In the genomic region with DNA sequence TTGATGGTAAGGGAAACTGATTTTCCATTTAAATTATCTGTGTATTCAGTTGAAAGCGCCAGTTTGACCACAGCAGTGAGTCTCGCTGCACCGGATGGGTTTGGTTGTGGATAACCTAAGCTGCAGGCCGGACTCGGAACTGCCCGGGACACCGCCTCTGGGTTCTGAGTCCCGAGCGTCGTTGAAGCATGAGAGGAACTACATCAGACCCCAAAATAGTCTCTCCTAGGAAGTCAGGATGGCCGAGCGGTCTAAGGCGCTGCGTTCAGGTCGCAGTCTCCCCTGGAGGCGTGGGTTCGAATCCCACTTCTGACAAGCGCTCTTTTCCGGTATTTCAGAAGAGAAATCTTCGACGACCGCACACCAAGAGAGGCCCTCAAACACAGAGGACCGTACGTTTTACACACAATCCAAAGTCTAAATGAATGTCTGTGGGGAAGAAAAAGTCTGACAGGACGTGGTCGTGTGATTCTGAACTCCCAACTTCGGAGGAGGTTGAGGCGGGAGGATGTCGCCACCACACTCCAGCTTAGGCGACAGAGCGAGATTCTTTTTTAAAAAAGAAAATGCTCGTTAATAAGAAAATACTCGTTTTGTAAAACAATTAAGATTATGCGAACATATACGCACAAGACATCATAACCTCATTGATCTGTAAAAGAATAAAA, we compare ENCODE assay signal across 8 cellular contexts. TPM values are rescaled to one million over a fixed set of nuclear protein-coding genes. Genes with fewer than 3 reads are reported as not detected.
DNase-seq lines count a peak whose midpoint lies in the region; ATAC-seq and FAIRE-seq lines count a peak whose summit lies in the region.

No MANE protein-coding gene starts in this region.

- H3K27ac ChIP-seq in esophagus (ENCODE audit: low read depth in 2 of 2, low read length in 1 of 2): peak overlapping the region; percentile 84 to 93

- peaks cover 0 to 8% of the 10 kb centered on the region in 2 donors for H3K4me1 ChIP-seq in esophagus (ENCODE audit: control insufficient read depth in 2 of 2, insufficient read depth in 2 of 2, low read length in 1 of 2)
- H3K4me1 ChIP-seq in mucosa of stomach (ENCODE audit: control insufficient read depth, insufficient read depth, low read length): peaks cover 26% of the 10 kb centered on the region

- H3K9ac ChIP-seq in mucosa of stomach (ENCODE audit: low read length): peak overlapping the region; percentile 60

- H3K4me3 ChIP-seq in esophagus (ENCODE audit: low read depth in 1 of 2, low read length in 2 of 2): peak overlapping the region; percentile 20 to 38
- peak overlapping the region; percentile 49 for H3K4me3 ChIP-seq in mucosa of stomach (ENCODE audit: low read length)

- H3K9me3 ChIP-seq in esophagus (ENCODE audit: control insufficient read depth in 2 of 2, insufficient read depth in 1 of 2, low read depth in 1 of 2, low read length in 1 of 2) (no peaks in the 10 kb centered on the region), mucosa of stomach (ENCODE audit: control insufficient read depth, low read length) (no peaks in the 10 kb centered on the region)

- peak; percentile 50 for ATAC-seq in GM21390 (IDR thresholded peaks at IDR 0.05; ENCODE audit: unreplicated experiment)

- H3K36me3 ChIP-seq in esophagus (ENCODE audit: control insufficient read depth in 2 of 2, insufficient read depth in 2 of 2, low read length in 1 of 2): no peaks in the 10 kb centered on the region
- no peaks in the 10 kb centered on the region for H3K36me3 ChIP-seq in mucosa of stomach (ENCODE audit: control insufficient read depth, insufficient read depth, low read length)

- 0% methylated on average over 35 of the region's 35 CpGs for WGBS in esophagus, 2 donors

- no peaks in the 10 kb centered on the region for H3K27me3 ChIP-seq in esophagus (ENCODE audit: control insufficient read depth in 1 of 2, insufficient read depth in 2 of 2, low read length in 2 of 2)
- H3K27me3 ChIP-seq in mucosa of stomach (ENCODE audit: control insufficient read depth, insufficient read depth, low read length): no peaks in the 10 kb centered on the region

- DNase-seq in COLO668 (lab: John Stamatoyannopoulos, UW; ENCODE audit: unreplicated experiment) (peak; percentile 81), HTR-8/SVneo (ENCODE audit: insufficient read length, low spot score) (peak; percentile 79), OCI-M1 (lab: John Stamatoyannopoulos, UW) (peak; percentile 96)
- peak; percentile 81 for DNase-seq in activated T-cell treated with anti-CD3 and anti-CD28 coated beads, Interleukin-2, amount 50 U/mL, for 1 hour
- peak; percentile 61 to 67 for DNase-seq in stimulated activated CD8-positive, alpha-beta memory T cell treated with anti-CD3 and anti-CD28 coated beads, Interleukin-7, amount 100 ng/mL, for 1 hour (ENCODE audit: low read depth in 2 of 2)

- FAIRE-seq in HTR-8/SVneo (lab: Jason Lieb, UNC): no peak

RNA-seq across cellular contexts. Expression of a gene that starts 15.4 kb away (rescaled TPM):
- 10 to 100 TPM; 18.1 to 28.0 TPM for polyA plus RNA-seq in esophagus

RNA-seq across cellular contexts. Expression of a gene that starts 54.8 kb away (rescaled TPM):
- 10 to 100 TPM; 20.8 to 30.1 TPM for polyA plus RNA-seq in esophagus

RNA-seq across cellular contexts. Expression of a gene that starts 58.7 kb away (rescaled TPM):
- under 1 TPM; 0.31 to 0.78 TPM for polyA plus RNA-seq in esophagus

Comparison
In these comparisons a context has a peak if more than half of its experiments do, and no peak if none do; other contexts are left out.
1. Peak in every context shown above with its lines: DNase-seq, ATAC-seq, H3K4me3 ChIP-seq and H3K27ac ChIP-seq.